In the genomic region with DNA sequence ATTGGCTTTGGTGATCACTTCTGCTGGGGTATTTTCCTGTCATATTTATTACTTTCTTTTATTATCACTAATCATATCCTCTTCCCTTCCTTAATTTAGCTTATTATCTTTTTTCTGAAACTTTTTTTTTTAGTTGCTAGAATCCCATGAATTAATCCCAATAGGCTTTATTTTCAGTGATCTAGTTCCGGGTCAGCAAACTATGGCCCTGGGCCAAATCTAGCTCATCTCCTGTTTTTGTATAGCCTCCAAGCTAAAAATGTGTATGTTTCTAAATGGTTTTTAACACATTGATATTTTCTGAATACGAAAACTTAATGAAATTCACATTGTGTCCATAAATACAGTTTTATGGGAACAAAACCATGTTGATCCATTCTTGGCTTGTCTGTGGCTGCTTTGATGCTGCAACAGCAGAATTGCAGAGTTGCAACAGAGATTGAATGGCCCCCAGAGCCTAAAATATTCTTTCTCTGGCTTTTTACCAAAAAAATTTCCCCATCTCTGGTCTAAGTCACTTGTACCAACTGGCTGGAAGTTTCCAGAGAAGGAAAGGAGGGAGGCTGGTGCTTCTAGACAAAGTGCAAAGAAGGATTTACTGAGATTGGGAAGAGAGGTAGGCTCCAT, we compare ENCODE assay signal across 23 cellular contexts. TPM values are rescaled to one million over a fixed set of nuclear protein-coding genes. Genes with fewer than 3 reads are reported as not detected.
DNase-seq lines count a peak whose midpoint lies in the region; ATAC-seq and TF ChIP-seq lines count a peak whose summit lies in the region.
"Had no signal": no experiment of that assay in that cellular context is flagged by ENCODE, and none has a peak within 500 bp of the region (broad histone marks: within the 10 kb centered on the region; RNA-seq: fewer than 3 reads in every experiment).

No MANE protein-coding gene starts in this region.

- intact Hi-C loops in CD4-positive, alpha-beta memory T cell (cut with micrococcal nuclease) = no loop called here
- intact Hi-C loops in left ventricle myocardium superior (cut with micrococcal nuclease) = no loop called here

- no peaks in the 10 kb centered on the region for H3K27me3 ChIP-seq in CD4-positive, alpha-beta memory T cell (ENCODE audit: insufficient read depth, low read length)
- H3K27me3 ChIP-seq in smooth muscle cell (ENCODE audit: low read depth) = no peaks in the 10 kb centered on the region
- H3K27me3 ChIP-seq: brain microvascular endothelial cell had no signal

- peaks cover 0 to 5% (median 0%) of the 10 kb centered on the region in 8 donors for H3K9me3 Mint-ChIP-seq in CD4-positive, alpha-beta memory T cell
- H3K9me3 Mint-ChIP-seq in brain = peaks cover 0 to 4% (median 0%) of the 10 kb centered on the region in 5 experiments
- H3K9me3 Mint-ChIP-seq: activated naive CD4-positive, alpha-beta T cell treated with anti-CD3 and anti-CD28 coated beads, Interleukin-2, amount 50 U/mL, for 24 hours; natural killer cell; stimulated activated naive B cell treated with anti-CD40 and anti-IgM and Interleukin-4, amounts not matched to agents 10 μg/mL and 1 μg/mL and 100 μg/mL, for 72 hours had no signal

- H3K27ac ChIP-seq in CD4-positive, alpha-beta memory T cell (ENCODE audit: low read depth, low read length) = no peak overlapping the region
- H3K27ac ChIP-seq in smooth muscle cell (ENCODE audit: low read depth) = peak overlapping the region; percentile 51
- H3K27ac ChIP-seq: brain microvascular endothelial cell, KMS-11, WERI-Rb-1 had no signal

- H3K4me1 Mint-ChIP-seq in CD4-positive, alpha-beta memory T cell = no peaks in the 10 kb centered on the region
- peaks cover 23% of the 10 kb centered on the region for H3K4me1 Mint-ChIP-seq in brain
- H3K4me1 Mint-ChIP-seq: activated naive CD4-positive, alpha-beta T cell treated with anti-CD3 and anti-CD28 coated beads, Interleukin-2, amount 50 U/mL, for 24 hours; natural killer cell had no signal

- H3K4me3 Mint-ChIP-seq in CD4-positive, alpha-beta memory T cell = no peak overlapping the region
- no peak overlapping the region for H3K4me3 Mint-ChIP-seq in brain
- H3K4me3 Mint-ChIP-seq: activated naive CD4-positive, alpha-beta T cell treated with anti-CD3 and anti-CD28 coated beads, Interleukin-2, amount 50 U/mL, for 24 hours; natural killer cell; stimulated activated naive B cell treated with anti-CD40 and anti-IgM and Interleukin-4, amounts not matched to agents 10 μg/mL and 1 μg/mL and 100 μg/mL, for 72 hours had no signal

- 66% methylated on average over 2 of the region's 2 CpGs for WGBS in smooth muscle cell (ENCODE audit: low lambda C conversion rate)

- no peaks in the 10 kb centered on the region for H3K27me3 Mint-ChIP-seq in CD4-positive, alpha-beta memory T cell
- no peaks in the 10 kb centered on the region for H3K27me3 Mint-ChIP-seq in brain
- H3K27me3 Mint-ChIP-seq: activated naive CD4-positive, alpha-beta T cell treated with anti-CD3 and anti-CD28 coated beads, Interleukin-2, amount 50 U/mL, for 24 hours; stimulated activated naive B cell treated with anti-CD40 and anti-IgM and Interleukin-4, amounts not matched to agents 10 μg/mL and 1 μg/mL and 100 μg/mL, for 72 hours had no signal

- TF ChIP-seq CTCF in brain (conservative IDR thresholded peaks at IDR 0.05) (no peak), smooth muscle cell (IDR thresholded peaks at IDR 0.05; ENCODE audit: borderline replicate concordance, insufficient read depth, poor library complexity, severe bottlenecking) (no peak)

- no peaks in the 10 kb centered on the region for H3K36me3 ChIP-seq in CD4-positive, alpha-beta memory T cell (ENCODE audit: insufficient read depth, low read length)
- H3K36me3 ChIP-seq in smooth muscle cell (ENCODE audit: low read depth) = no peaks in the 10 kb centered on the region
- H3K36me3 ChIP-seq: brain microvascular endothelial cell, WERI-Rb-1 had no signal

- H3K36me3 Mint-ChIP-seq in CD4-positive, alpha-beta memory T cell = no peaks in the 10 kb centered on the region
- H3K36me3 Mint-ChIP-seq in brain = peaks cover 14% of the 10 kb centered on the region
- H3K36me3 Mint-ChIP-seq: natural killer cell had no signal

- peak overlapping the region; percentile 4 for H3K4me2 ChIP-seq in smooth muscle cell
- H3K4me2 ChIP-seq: KMS-11 had no signal

- no peaks in the 10 kb centered on the region for H3K4me1 ChIP-seq in CD4-positive, alpha-beta memory T cell (ENCODE audit: insufficient read depth, low read length)
- no peaks in the 10 kb centered on the region for H3K4me1 ChIP-seq in smooth muscle cell (ENCODE audit: low read depth)
- H3K4me1 ChIP-seq: Caco-2 had no signal

- H3K79me2 ChIP-seq in smooth muscle cell (ENCODE audit: low read depth) = no peaks in the 10 kb centered on the region

- H3K9me3 ChIP-seq in CD4-positive, alpha-beta memory T cell (ENCODE audit: control insufficient read depth in 1 of 2, low read length in 2 of 2) = no peaks in the 10 kb centered on the region
- H3K9me3 ChIP-seq in smooth muscle cell (replicated peaks; ENCODE audit: low read depth) = no peaks in the 10 kb centered on the region
- H3K9me3 ChIP-seq: Caco-2 had no signal

- H2AFZ ChIP-seq in smooth muscle cell (ENCODE audit: low read depth) = no peak overlapping the region

- H4K20me1 ChIP-seq in smooth muscle cell (ENCODE audit: low read depth) = no peaks in the 10 kb centered on the region

- ATAC-seq in left ventricle myocardium superior (peak; percentile 44), GM21367 (IDR thresholded peaks at IDR 0.05; ENCODE audit: unreplicated experiment) (no peak), GM19023 (IDR thresholded peaks at IDR 0.05; ENCODE audit: unreplicated experiment) (no peak), GM19467 (IDR thresholded peaks at IDR 0.05; ENCODE audit: unreplicated experiment) (no peak)
- ATAC-seq: esophagus mucosa; natural killer cell; stimulated activated naive B cell treated with anti-CD40 and anti-IgM and Interleukin-4, amounts not matched to agents 10 μg/mL and 1 μg/mL and 100 μg/mL, for 72 hours had no signal

- no peak overlapping the region for H3K4me3 ChIP-seq in CD4-positive, alpha-beta memory T cell (ENCODE audit: low read length in 2 of 2)
- no peak overlapping the region for H3K4me3 ChIP-seq in smooth muscle cell

- POLR2A ChIA-PET in CD4-positive, alpha-beta memory T cell (lab: Charles Lee; ENCODE audit: partially characterized antibody) = no interaction called here

- H3K9ac ChIP-seq in smooth muscle cell (ENCODE audit: low read depth) = no peak overlapping the region
- H3K9ac ChIP-seq: KMS-11 had no signal

- H3K27ac Mint-ChIP-seq in CD4-positive, alpha-beta memory T cell = peak overlapping the region in 4 of 7 donors; percentile 2 to 53 (median 28)
- H3K27ac Mint-ChIP-seq in brain = peak overlapping the region in 4 of 5 experiments; percentile 8 to 72 (median 40)
- H3K27ac Mint-ChIP-seq: activated naive CD4-positive, alpha-beta T cell treated with anti-CD3 and anti-CD28 coated beads, Interleukin-2, amount 50 U/mL, for 24 hours; natural killer cell; stimulated activated naive B cell treated with anti-CD40 and anti-IgM and Interleukin-4, amounts not matched to agents 10 μg/mL and 1 μg/mL and 100 μg/mL, for 72 hours had no signal

- DNase-seq in CD4-positive, alpha-beta memory T cell = no peak
- DNase-seq in left ventricle myocardium superior = no peak
- DNase-seq in smooth muscle cell (lab: John Stamatoyannopoulos, UW; ENCODE audit: unreplicated experiment) = no peak
- no peak for DNase-seq in HUDEP-2 (lab: John Stamatoyannopoulos, UW; ENCODE audit: unreplicated experiment in 76 of 76)
- DNase-seq: activated CD4-positive, alpha-beta T cell treated with anti-CD3 and anti-CD28 coated beads, Interleukin-2, amount 50 U/mL, for 48 hours; brain microvascular endothelial cell; Caco-2; islet precursor cell; mesendoderm; natural killer cell; NCI-H1105 treated with DMSO at 0.1 percent for 48 hours; NCI-H526 treated with DMSO at 0.1 percent for 48 hours; SIG-M5; stimulated activated CD4-positive, alpha-beta T cell treated with anti-CD3 and anti-CD28 coated beads, Interleukin-15, amount 100 ng/mL, for 24 hours; stimulated activated naive B cell treated with anti-CD40 and anti-IgM and Interleukin-4, amounts not matched to agents 10 μg/mL and 1 μg/mL and 100 μg/mL, for 72 hours; WERI-Rb-1 had no signal

- H3F3A ChIP-seq in smooth muscle cell (ENCODE audit: low read depth) = no peaks in the 10 kb centered on the region

- CTCF ChIA-PET in CD4-positive, alpha-beta memory T cell (lab: Charles Lee; ENCODE audit: partially characterized antibody) = no interaction called here

RNA-seq across cellular contexts. Expression of a gene that starts 47.5 kb away (rescaled TPM):
- 10 to 100 TPM; 54.0 to 57.9 TPM for total RNA-seq in CD4-positive, alpha-beta memory T cell
- 10 to 100 TPM in 1 of 2 donors, 1 to 10 TPM in 1; 5.7 to 11.2 TPM for polyA plus RNA-seq in CD4-positive, alpha-beta memory T cell
- polyA plus RNA-seq in brain (ENCODE audit: insufficient read depth, low read depth, low replicate concordance) (85.9 TPM), smooth muscle cell (6.4 and 8.1 TPM in 2 replicates)
- total RNA-seq in left ventricle myocardium superior (85.2 TPM), smooth muscle cell (39.2 and 47.7 TPM in 2 replicates)

RNA-seq across cellular contexts. Expression of a gene that starts 47.9 kb away (rescaled TPM):
- 10 to 100 TPM; 32.1 to 35.6 TPM for total RNA-seq in CD4-positive, alpha-beta memory T cell
- 10 to 100 TPM; 15.6 to 52.9 TPM for polyA plus RNA-seq in CD4-positive, alpha-beta memory T cell
- polyA plus RNA-seq in brain (ENCODE audit: insufficient read depth, low read depth, low replicate concordance) (84.2 TPM), smooth muscle cell (60.7 and 68.2 TPM in 2 replicates)
- total RNA-seq in left ventricle myocardium superior (54.0 TPM), smooth muscle cell (14.8 and 17.4 TPM in 2 replicates)
